ENCODE assay signal across 10 cellular contexts in genomic region chr1:169363046-169363756, GRCh38. TPM values are rescaled to one million over a fixed set of nuclear protein-coding genes. Genes with fewer than 3 reads are reported as not detected.
DNase-seq lines count a peak whose midpoint lies in the region; ATAC-seq and TF ChIP-seq lines count a peak whose summit lies in the region.
"Had no signal": no experiment of that assay in that cellular context is flagged by ENCODE, and none has a peak within 500 bp of the region (broad histone marks: within the 10 kb centered on the region; RNA-seq: fewer than 3 reads in every experiment).

No MANE protein-coding gene starts in this region.

- intact Hi-C loops in thyroid gland (cut with DNase I) (no loop called here), upper lobe of right lung (cut with DNase I) (no loop called here)

- H3K36me3 ChIP-seq in adipocyte (ENCODE audit: control insufficient read depth, insufficient read depth, low read length, severe bottlenecking) (no peaks in the 10 kb centered on the region), thyroid gland (no peaks in the 10 kb centered on the region), upper lobe of right lung (no peaks in the 10 kb centered on the region)

- H3K4me1 ChIP-seq in adipocyte (ENCODE audit: control insufficient read depth, insufficient read depth, low read length) (peaks cover 20% of the 10 kb centered on the region), thyroid gland (peaks cover 8 to 9% of the 10 kb centered on the region in 2 donors), upper lobe of right lung (peaks cover 7% of the 10 kb centered on the region)

- H3K27me3 ChIP-seq in adipocyte (replicated peaks; ENCODE audit: control insufficient read depth, insufficient read depth, low read length) (no peaks in the 10 kb centered on the region), thyroid gland (no peaks in the 10 kb centered on the region), upper lobe of right lung (no peaks in the 10 kb centered on the region)

- no peak for TF ChIP-seq CTCF in thyroid gland (IDR thresholded peaks at IDR 0.05)
- no peak for TF ChIP-seq CTCF in upper lobe of right lung (IDR thresholded peaks at IDR 0.05)

- no peak overlapping the region for H3K27ac ChIP-seq in thyroid gland
- H3K27ac ChIP-seq in upper lobe of right lung = no peak overlapping the region

- 91 to 98% methylated on average over 5 of the region's 5 CpGs for WGBS in thyroid gland, 2 donors

- H3K4me3 ChIP-seq in adipocyte (ENCODE audit: low read length) (no peak overlapping the region), thyroid gland (replicated peaks in 1 of 3) (no peak overlapping the region), upper lobe of right lung (no peak overlapping the region)

- H3K9me3 ChIP-seq in adipocyte (ENCODE audit: control insufficient read depth, low read length) = no peaks in the 10 kb centered on the region
- H3K9me3 ChIP-seq in thyroid gland = no peaks in the 10 kb centered on the region
- no peaks in the 10 kb centered on the region for H3K9me3 ChIP-seq in upper lobe of right lung

- no peak for TF ChIP-seq POLR2A in thyroid gland (IDR thresholded peaks at IDR 0.05)

- H3K9ac ChIP-seq in adipocyte (ENCODE audit: low read length) = no peak overlapping the region

- DNase-seq in stimulated activated CD4-positive, alpha-beta T cell treated with anti-CD3 and anti-CD28 coated beads, Interleukin-15, amount 100 ng/mL, for 24 hours = peak; percentile 50
- DNase-seq in stimulated activated CD4-positive, alpha-beta T cell treated with anti-CD3 and anti-CD28 coated beads, Interleukin-4, amount 100 ng/mL, for 1 hour = no peak
- DNase-seq in adipocyte (ENCODE audit: low read depth) (peak; percentile 77), thyroid gland (no peak), upper lobe of right lung (no peak), NCI-H526 treated with DMSO at 0.1 percent for 48 hours (lab: John Stamatoyannopoulos, UW) (no peak)
- peak; percentile 38 for DNase-seq in stimulated activated naive CD8-positive, alpha-beta T cell treated with anti-CD3 and anti-CD28 coated beads, Interleukin-15, Interleukin-2, amounts not matched to agents 100 U/mL and 50 U/mL, for 24 hours
- DNase-seq: GF-D8, naive B cell had no signal

- peak; percentile 47 for ATAC-seq in HG03565 (IDR thresholded peaks at IDR 0.05; ENCODE audit: unreplicated experiment)
- ATAC-seq in stimulated activated naive CD8-positive, alpha-beta T cell treated with anti-CD3 and anti-CD28 coated beads, Interleukin-15, Interleukin-2, amounts not matched to agents 100 U/mL and 50 U/mL, for 24 hours = peak; percentile 40
- no peak for ATAC-seq in upper lobe of right lung

RNA-seq across cellular contexts. Expression of gene NME7, which starts 4.4 kb away (rescaled TPM):
- 10 to 100 TPM; 26.3 to 44.9 (median 36.4) TPM for total RNA-seq in thyroid gland
- 12.1 TPM for total RNA-seq in upper lobe of right lung

RNA-seq across cellular contexts. Expression of gene BLZF1, which starts 4.8 kb away (rescaled TPM):
- total RNA-seq in thyroid gland = 10 to 100 TPM; 26.3 to 37.1 (median 32.5) TPM
- total RNA-seq in upper lobe of right lung = 22.4 TPM

Comparison
In these comparisons a context has a peak if more than half of its experiments do, and no peak if none do; other contexts are left out.
1. DNase-seq: peak in stimulated activated CD4-positive, alpha-beta T cell treated with anti-CD3 and anti-CD28 coated beads, Interleukin-15, amount 100 ng/mL, for 24 hours (single experiment), adipocyte (single experiment) and stimulated activated naive CD8-positive, alpha-beta T cell treated with anti-CD3 and anti-CD28 coated beads, Interleukin-15, Interleukin-2, amounts not matched to agents 100 U/mL and 50 U/mL, for 24 hours (single experiment); none in stimulated activated CD4-positive, alpha-beta T cell treated with anti-CD3 and anti-CD28 coated beads, Interleukin-4, amount 100 ng/mL, for 1 hour (single experiment), thyroid gland (0 of 2), upper lobe of right lung (single experiment) and NCI-H526 treated with DMSO at 0.1 percent for 48 hours (single experiment).